ENCODE assay signal across 14 cellular contexts in the genomic region with DNA sequence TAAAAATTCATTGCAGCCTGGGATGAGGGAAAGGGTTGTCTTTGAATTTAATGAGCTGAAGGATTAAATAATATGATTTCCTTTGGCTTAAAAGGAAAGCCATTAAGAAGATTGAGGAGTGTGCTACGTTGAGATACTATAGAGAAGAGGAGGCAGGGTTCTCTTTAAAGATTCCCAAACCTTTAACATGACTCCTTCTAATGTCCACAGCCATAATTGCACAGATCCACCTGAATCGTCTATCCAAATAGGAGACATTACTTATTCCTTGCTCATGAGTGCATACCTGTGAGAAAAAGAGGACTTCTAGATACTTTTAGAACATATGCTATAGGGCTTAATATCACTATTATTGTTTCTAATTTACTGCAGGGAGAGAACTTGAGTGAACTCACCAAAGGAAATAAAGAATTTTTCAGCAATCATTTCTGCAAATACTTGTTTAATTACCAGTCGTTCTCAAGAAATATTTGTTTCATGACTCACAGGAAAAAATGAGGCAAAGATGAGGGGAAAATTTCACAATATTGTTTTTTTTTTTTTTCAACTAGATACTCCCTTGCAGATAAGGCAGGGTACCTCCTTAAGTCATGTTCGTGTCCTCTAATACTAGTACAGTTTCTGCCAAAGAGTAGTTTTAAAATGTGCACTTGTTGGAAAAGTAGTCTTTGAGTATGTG. TPM values are rescaled to one million over a fixed set of nuclear protein-coding genes. Genes with fewer than 3 reads are reported as not detected.
DNase-seq lines count a peak whose midpoint lies in the region; ATAC-seq, FAIRE-seq and TF ChIP-seq lines count a peak whose summit lies in the region.
"Had no signal": no experiment of that assay in that cellular context is flagged by ENCODE, and none has a peak within 500 bp of the region (broad histone marks: within the 10 kb centered on the region; RNA-seq: fewer than 3 reads in every experiment).

No MANE protein-coding gene starts in this region.

- H3K9me3 ChIP-seq in AG04450 (ENCODE audit: control insufficient read depth, insufficient read depth, low read length) (no peaks in the 10 kb centered on the region), adrenal gland (replicated peaks in 1 of 3) (no peaks in the 10 kb centered on the region), hepatocyte (ENCODE audit: low read depth) (no peaks in the 10 kb centered on the region), upper lobe of right lung (no peaks in the 10 kb centered on the region)
- H3K9me3 ChIP-seq: mucosa of descending colon had no signal

- no peak overlapping the region for H3K4me2 ChIP-seq in hepatocyte

- ATAC-seq in upper lobe of right lung: no peak
- ATAC-seq: mucosa of descending colon had no signal

- DNase-seq in AG04450 (ENCODE audit: low read depth, low spot score) (peak; percentile 30), HTR-8/SVneo (ENCODE audit: insufficient read length, low spot score) (peak; percentile 41), adrenal gland (no peak), hepatocyte (ENCODE audit: low spot score) (peak; percentile 32), GM19239 (ENCODE audit: insufficient read length, low spot score) (no peak), upper lobe of right lung (no peak), mucosa of gallbladder (ENCODE audit: low spot score) (no peak)
- no peak for DNase-seq in activated CD4-positive, alpha-beta T cell treated with anti-CD3 and anti-CD28 coated beads, Interleukin-2, amount 50 U/mL, for 4 hours
- DNase-seq: head of caudate nucleus; mucosa of descending colon; NCI-H1417 treated with DMSO at 0.1 percent for 48 hours; stimulated activated CD4-positive, alpha-beta T cell treated with anti-CD3 and anti-CD28 coated beads, Interleukin-12 subunit alpha, Interleukin-12 subunit beta, amount 100 ng/mL, for 4 hours had no signal

- H3K4me1 ChIP-seq in adrenal gland (replicated peaks in 1 of 2) (peaks cover 14 to 26% of the 10 kb centered on the region in 2 donors), hepatocyte (ENCODE audit: insufficient read depth) (peaks cover 11% of the 10 kb centered on the region), upper lobe of right lung (no peaks in the 10 kb centered on the region)

- H3K36me3 ChIP-seq in adrenal gland (replicated peaks in 1 of 2) (no peaks in the 10 kb centered on the region), hepatocyte (replicated peaks; ENCODE audit: insufficient read depth, low read depth) (no peaks in the 10 kb centered on the region), upper lobe of right lung (no peaks in the 10 kb centered on the region)

- H3K27me3 ChIP-seq in AG04450 (ENCODE audit: control insufficient read depth, insufficient read depth, low read length) (no peaks in the 10 kb centered on the region), adrenal gland (no peaks in the 10 kb centered on the region), hepatocyte (no peaks in the 10 kb centered on the region), upper lobe of right lung (no peaks in the 10 kb centered on the region)

- H3K27ac ChIP-seq in AG04450 (ENCODE audit: low read depth, low read length) (no peak overlapping the region), adrenal gland (peak overlapping the region in 3 of 5 donors; percentile 24 to 54 (median 42)), hepatocyte (peak overlapping the region; percentile 27), upper lobe of right lung (no peak overlapping the region)

- H3K4me3 ChIP-seq in AG04450 (ENCODE audit: low read depth, low read length) (no peak overlapping the region), adrenal gland (no peak overlapping the region), hepatocyte (no peak overlapping the region), upper lobe of right lung (no peak overlapping the region)
- H3K4me3 ChIP-seq: mucosa of descending colon had no signal

- no peak for TF ChIP-seq CTCF in AG04450 (IDR thresholded peaks at IDR 0.05; ENCODE audit: low read depth, low read length)
- no peak for TF ChIP-seq CTCF in adrenal gland (IDR thresholded peaks at IDR 0.05)
- TF ChIP-seq CTCF in hepatocyte (IDR thresholded peaks at IDR 0.05; ENCODE audit: poor library complexity): no peak
- TF ChIP-seq CTCF in upper lobe of right lung (IDR thresholded peaks at IDR 0.05): no peak

- intact Hi-C loops in adrenal gland (cut with DNase I) (no loop called here), upper lobe of right lung (cut with DNase I) (no loop called here)

- CTCF ChIA-PET in AG04450 (lab: Charles Lee): no interaction called here

- no peak for TF ChIP-seq POLR2A in adrenal gland (IDR thresholded peaks at IDR 0.05)

- no peaks in the 10 kb centered on the region for H4K20me1 ChIP-seq in hepatocyte (ENCODE audit: insufficient read depth, poor library complexity, severe bottlenecking)

- no peaks in the 10 kb centered on the region for H3K79me2 ChIP-seq in hepatocyte

- 35 to 47% (median 45%) methylated on average over 4 of the region's 4 CpGs for WGBS in adrenal gland, 4 donors
- 43% methylated on average over 4 of the region's 4 CpGs for WGBS in hepatocyte (ENCODE audit: low lambda C conversion rate, missing lambda C conversion rate)

- H3K9me2 ChIP-seq in hepatocyte (replicated peaks; ENCODE audit: insufficient read depth): no peaks in the 10 kb centered on the region

- H2AFZ ChIP-seq in hepatocyte: no peak overlapping the region

- FAIRE-seq in HTR-8/SVneo (lab: Jason Lieb, UNC): no peak
- no peak for FAIRE-seq in GM19239 (lab: Jason Lieb, UNC)

- POLR2A ChIA-PET in AG04450 (lab: Yijun Ruan, JAX): no interaction called here

RNA-seq across cellular contexts. Expression of a gene that starts 8.9 kb away (rescaled TPM):
- polyA plus RNA-seq in AG04450 (2011; rRNA removed) (0.01 TPM in 1 of 2 replicates, not detected in the other), adrenal gland (1 to 10 TPM in 1 of 3 donors, under 1 TPM in 2; 0.08 to 2.7 (median 0.20) TPM), hepatocyte (0.40 and 0.45 TPM in 2 replicates)
- not detected in 2 replicates for polyA minus RNA-seq in AG04450 (2011; rRNA and poly(A)+ RNA removed)
- total RNA-seq in adrenal gland (1 to 10 TPM in 7 of 8 donors, under 1 TPM in 1; 0.64 to 4.9 (median 2.5) TPM), hepatocyte (0.80 and 1.7 TPM in 2 replicates), upper lobe of right lung (2.7 TPM), mucosa of gallbladder (0.69 TPM)

RNA-seq across cellular contexts. Expression of a gene that starts 50.6 kb away (rescaled TPM):
- polyA plus RNA-seq in AG04450 (2011; rRNA removed) (not detected in 2 replicates), adrenal gland (100 to 1,000 TPM in 2 of 3 donors, 10 to 100 TPM in 1; 26.9 to 588 (median 116) TPM), hepatocyte (30.5 and 47.8 TPM in 2 replicates)
- not detected in 2 replicates for polyA minus RNA-seq in AG04450 (2011; rRNA and poly(A)+ RNA removed)
- total RNA-seq in adrenal gland (1,000 to 10,000 TPM in 1 of 8 donors, 100 to 1,000 TPM in 7; 120 to 1,013 (median 290) TPM), hepatocyte (88.5 and 94.0 TPM in 2 replicates), upper lobe of right lung (3.2 TPM), mucosa of gallbladder (17.7 TPM)
- total RNA-seq: activated CD8-positive, alpha-beta memory T cell treated with anti-CD3 and anti-CD28 coated beads for 36 hours; SK-MEL-5 had no signal

Comparison
In these comparisons a context has a peak if more than half of its experiments do, and no peak if none do; other contexts are left out.
1. DNase-seq: peak in AG04450 (single experiment), HTR-8/SVneo (single experiment) and hepatocyte (single experiment); none in adrenal gland (0 of 7), GM19239 (single experiment), upper lobe of right lung (single experiment), activated CD4-positive, alpha-beta T cell treated with anti-CD3 and anti-CD28 coated beads, Interleukin-2, amount 50 U/mL, for 4 hours (0 of 2) and mucosa of gallbladder (single experiment).
2. H3K27ac ChIP-seq: peak in adrenal gland (3 of 5) and hepatocyte (single experiment); none in AG04450 (single experiment) and upper lobe of right lung (single experiment).